2 cellular contexts compared by ENCODE assay signal in the genomic region with DNA sequence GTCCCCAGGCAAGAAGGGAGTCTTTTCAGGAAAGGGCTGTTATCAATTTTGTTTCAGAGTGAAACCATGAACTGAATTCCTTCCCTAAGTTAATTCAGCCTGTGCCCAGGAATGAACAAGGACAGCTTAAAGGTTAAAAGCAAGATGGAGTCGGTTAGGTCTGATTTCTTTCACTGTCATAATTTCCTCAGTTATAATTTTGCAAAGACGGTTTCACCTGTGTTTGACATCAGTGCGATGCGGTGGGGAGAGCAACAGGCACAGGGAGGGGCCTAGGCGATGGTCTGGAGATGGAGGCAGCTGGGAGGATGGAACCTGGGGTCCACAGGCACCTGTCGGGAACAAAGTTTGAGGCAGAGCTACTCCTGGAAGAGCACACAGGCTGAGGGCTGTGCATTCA.
TF ChIP-seq lines count a peak whose summit lies in the region.

No MANE protein-coding gene starts in this region.

TF ChIP-seq in SK-N-SH, 30 proteins besides CTCF, POLR2A, EP300 and RAD21 (continued from another document):
- no peak for TF ChIP-seq SIN3A (IDR thresholded peaks at IDR 0.05; ENCODE audit: borderline replicate concordance, low read depth, low read length)
- TF ChIP-seq, protein P1, sequence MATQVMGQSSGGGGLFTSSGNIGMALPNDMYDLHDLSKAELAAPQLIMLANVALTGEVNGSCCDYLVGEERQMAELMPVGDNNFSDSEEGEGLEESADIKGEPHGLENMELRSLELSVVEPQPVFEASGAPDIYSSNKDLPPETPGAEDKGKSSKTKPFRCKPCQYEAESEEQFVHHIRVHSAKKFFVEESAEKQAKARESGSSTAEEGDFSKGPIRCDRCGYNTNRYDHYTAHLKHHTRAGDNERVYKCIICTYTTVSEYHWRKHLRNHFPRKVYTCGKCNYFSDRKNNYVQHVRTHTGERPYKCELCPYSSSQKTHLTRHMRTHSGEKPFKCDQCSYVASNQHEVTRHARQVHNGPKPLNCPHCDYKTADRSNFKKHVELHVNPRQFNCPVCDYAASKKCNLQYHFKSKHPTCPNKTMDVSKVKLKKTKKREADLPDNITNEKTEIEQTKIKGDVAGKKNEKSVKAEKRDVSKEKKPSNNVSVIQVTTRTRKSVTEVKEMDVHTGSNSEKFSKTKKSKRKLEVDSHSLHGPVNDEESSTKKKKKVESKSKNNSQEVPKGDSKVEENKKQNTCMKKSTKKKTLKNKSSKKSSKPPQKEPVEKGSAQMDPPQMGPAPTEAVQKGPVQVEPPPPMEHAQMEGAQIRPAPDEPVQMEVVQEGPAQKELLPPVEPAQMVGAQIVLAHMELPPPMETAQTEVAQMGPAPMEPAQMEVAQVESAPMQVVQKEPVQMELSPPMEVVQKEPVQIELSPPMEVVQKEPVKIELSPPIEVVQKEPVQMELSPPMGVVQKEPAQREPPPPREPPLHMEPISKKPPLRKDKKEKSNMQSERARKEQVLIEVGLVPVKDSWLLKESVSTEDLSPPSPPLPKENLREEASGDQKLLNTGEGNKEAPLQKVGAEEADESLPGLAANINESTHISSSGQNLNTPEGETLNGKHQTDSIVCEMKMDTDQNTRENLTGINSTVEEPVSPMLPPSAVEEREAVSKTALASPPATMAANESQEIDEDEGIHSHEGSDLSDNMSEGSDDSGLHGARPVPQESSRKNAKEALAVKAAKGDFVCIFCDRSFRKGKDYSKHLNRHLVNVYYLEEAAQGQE (IDR thresholded peaks at IDR 0.05; ENCODE audit: low read depth, low read length) = no peak
- TF ChIP-seq JUND (IDR thresholded peaks at IDR 0.05) = no peak
- TF ChIP-seq ELF1 (IDR thresholded peaks at IDR 0.05) = no peak
- no peak for TF ChIP-seq TEAD4 (IDR thresholded peaks at IDR 0.05; ENCODE audit: borderline replicate concordance, insufficient read depth)

TF ChIP-seq in SK-N-SH treated with all-trans-retinoic acid at 6 μM for 48 hours, 23 proteins besides CTCF, POLR2A, EP300 and RAD21 (continued from another document):
- TF ChIP-seq, protein P2, sequence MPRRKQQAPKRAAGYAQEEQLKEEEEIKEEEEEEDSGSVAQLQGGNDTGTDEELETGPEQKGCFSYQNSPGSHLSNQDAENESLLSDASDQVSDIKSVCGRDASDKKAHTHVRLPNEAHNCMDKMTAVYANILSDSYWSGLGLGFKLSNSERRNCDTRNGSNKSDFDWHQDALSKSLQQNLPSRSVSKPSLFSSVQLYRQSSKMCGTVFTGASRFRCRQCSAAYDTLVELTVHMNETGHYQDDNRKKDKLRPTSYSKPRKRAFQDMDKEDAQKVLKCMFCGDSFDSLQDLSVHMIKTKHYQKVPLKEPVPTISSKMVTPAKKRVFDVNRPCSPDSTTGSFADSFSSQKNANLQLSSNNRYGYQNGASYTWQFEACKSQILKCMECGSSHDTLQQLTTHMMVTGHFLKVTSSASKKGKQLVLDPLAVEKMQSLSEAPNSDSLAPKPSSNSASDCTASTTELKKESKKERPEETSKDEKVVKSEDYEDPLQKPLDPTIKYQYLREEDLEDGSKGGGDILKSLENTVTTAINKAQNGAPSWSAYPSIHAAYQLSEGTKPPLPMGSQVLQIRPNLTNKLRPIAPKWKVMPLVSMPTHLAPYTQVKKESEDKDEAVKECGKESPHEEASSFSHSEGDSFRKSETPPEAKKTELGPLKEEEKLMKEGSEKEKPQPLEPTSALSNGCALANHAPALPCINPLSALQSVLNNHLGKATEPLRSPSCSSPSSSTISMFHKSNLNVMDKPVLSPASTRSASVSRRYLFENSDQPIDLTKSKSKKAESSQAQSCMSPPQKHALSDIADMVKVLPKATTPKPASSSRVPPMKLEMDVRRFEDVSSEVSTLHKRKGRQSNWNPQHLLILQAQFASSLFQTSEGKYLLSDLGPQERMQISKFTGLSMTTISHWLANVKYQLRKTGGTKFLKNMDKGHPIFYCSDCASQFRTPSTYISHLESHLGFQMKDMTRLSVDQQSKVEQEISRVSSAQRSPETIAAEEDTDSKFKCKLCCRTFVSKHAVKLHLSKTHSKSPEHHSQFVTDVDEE (CRISPR knock-in tag; IDR thresholded peaks at IDR 0.05) = no peak
- TF ChIP-seq OSR1 (CRISPR knock-in tag; IDR thresholded peaks at IDR 0.05) (no peak), ZC3H10 (CRISPR knock-in tag; IDR thresholded peaks at IDR 0.05) (no peak), GLIS3 (CRISPR knock-in tag; IDR thresholded peaks at IDR 0.05) (no peak), PPARA (CRISPR knock-in tag; IDR thresholded peaks at IDR 0.05; ENCODE audit: borderline replicate concordance) (no peak), ZFP30 (CRISPR knock-in tag; IDR thresholded peaks at IDR 0.05) (no peak), ZNF70 (CRISPR knock-in tag; IDR thresholded peaks at IDR 0.05) (no peak), BACH2 (CRISPR knock-in tag; IDR thresholded peaks at IDR 0.05; ENCODE audit: borderline replicate concordance) (no peak), ZNF565 (CRISPR knock-in tag; conservative IDR thresholded peaks at IDR 0.05; ENCODE audit: low read depth) (no peak), RARB (CRISPR knock-in tag; IDR thresholded peaks at IDR 0.05) (no peak), SNAI2 (CRISPR knock-in tag; IDR thresholded peaks at IDR 0.05) (no peak), ISL1 (CRISPR knock-in tag; IDR thresholded peaks at IDR 0.05) (no peak), ZNF8 (CRISPR knock-in tag; IDR thresholded peaks at IDR 0.05) (no peak), TCF4 (CRISPR knock-in tag; IDR thresholded peaks at IDR 0.05; ENCODE audit: borderline replicate concordance) (no peak)
- TF ChIP-seq, protein P3, sequence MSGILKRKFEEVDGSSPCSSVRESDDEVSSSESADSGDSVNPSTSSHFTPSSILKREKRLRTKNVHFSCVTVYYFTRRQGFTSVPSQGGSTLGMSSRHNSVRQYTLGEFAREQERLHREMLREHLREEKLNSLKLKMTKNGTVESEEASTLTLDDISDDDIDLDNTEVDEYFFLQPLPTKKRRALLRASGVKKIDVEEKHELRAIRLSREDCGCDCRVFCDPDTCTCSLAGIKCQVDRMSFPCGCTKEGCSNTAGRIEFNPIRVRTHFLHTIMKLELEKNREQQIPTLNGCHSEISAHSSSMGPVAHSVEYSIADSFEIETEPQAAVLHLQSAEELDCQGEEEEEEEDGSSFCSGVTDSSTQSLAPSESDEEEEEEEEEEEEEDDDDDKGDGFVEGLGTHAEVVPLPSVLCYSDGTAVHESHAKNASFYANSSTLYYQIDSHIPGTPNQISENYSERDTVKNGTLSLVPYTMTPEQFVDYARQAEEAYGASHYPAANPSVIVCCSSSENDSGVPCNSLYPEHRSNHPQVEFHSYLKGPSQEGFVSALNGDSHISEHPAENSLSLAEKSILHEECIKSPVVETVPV (CRISPR knock-in tag; IDR thresholded peaks at IDR 0.05) = no peak
- TF ChIP-seq, protein P4, sequence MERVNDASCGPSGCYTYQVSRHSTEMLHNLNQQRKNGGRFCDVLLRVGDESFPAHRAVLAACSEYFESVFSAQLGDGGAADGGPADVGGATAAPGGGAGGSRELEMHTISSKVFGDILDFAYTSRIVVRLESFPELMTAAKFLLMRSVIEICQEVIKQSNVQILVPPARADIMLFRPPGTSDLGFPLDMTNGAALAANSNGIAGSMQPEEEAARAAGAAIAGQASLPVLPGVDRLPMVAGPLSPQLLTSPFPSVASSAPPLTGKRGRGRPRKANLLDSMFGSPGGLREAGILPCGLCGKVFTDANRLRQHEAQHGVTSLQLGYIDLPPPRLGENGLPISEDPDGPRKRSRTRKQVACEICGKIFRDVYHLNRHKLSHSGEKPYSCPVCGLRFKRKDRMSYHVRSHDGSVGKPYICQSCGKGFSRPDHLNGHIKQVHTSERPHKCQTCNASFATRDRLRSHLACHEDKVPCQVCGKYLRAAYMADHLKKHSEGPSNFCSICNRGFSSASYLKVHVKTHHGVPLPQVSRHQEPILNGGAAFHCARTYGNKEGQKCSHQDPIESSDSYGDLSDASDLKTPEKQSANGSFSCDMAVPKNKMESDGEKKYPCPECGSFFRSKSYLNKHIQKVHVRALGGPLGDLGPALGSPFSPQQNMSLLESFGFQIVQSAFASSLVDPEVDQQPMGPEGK (CRISPR knock-in tag; IDR thresholded peaks at IDR 0.05; ENCODE audit: borderline replicate concordance) = no peak
- TF ChIP-seq, protein P5, sequence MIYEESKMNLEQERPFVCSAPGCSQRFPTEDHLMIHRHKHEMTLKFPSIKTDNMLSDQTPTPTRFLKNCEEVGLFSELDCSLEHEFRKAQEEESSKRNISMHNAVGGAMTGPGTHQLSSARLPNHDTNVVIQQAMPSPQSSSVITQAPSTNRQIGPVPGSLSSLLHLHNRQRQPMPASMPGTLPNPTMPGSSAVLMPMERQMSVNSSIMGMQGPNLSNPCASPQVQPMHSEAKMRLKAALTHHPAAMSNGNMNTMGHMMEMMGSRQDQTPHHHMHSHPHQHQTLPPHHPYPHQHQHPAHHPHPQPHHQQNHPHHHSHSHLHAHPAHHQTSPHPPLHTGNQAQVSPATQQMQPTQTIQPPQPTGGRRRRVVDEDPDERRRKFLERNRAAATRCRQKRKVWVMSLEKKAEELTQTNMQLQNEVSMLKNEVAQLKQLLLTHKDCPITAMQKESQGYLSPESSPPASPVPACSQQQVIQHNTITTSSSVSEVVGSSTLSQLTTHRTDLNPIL (CRISPR knock-in tag; IDR thresholded peaks at IDR 0.05; ENCODE audit: low read depth) = no peak
